ENCODE assay signal across 2 cellular contexts in the genomic region with DNA sequence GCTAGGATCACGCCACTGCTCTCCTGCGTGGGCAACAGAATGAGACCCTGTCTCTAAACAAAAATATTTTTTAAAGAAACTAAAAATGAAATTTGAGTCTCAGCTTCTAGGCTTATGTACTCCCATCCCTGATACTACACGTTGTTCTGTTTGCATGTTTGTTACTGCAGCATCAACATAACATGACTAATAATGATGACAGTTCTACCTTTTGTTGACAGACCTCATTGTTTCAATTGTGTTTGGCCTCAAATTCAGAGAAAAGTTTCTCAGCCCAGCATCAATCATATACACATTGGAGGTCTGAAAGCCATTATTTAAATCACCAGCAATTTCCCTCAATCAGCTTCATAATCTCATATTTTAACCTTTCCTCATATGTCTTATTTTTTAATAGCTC.
TF ChIP-seq lines count a peak whose summit lies in the region.

No MANE protein-coding gene starts in this region.

TF ChIP-seq in GM23338, 12 proteins besides CTCF, POLR2A, EP300 and RAD21 (continues in another document):
- TF ChIP-seq EZH2phosphoT487 (IDR thresholded peaks at IDR 0.05; ENCODE audit: unreplicated experiment) (no peak), POLR2AphosphoS5 (IDR thresholded peaks at IDR 0.05; ENCODE audit: low read depth) (no peak), ZNF114 (CRISPR knock-in tag; IDR thresholded peaks at IDR 0.05) (no peak), ZNF331 (CRISPR knock-in tag; IDR thresholded peaks at IDR 0.05; ENCODE audit: low read depth) (no peak), STAT1 (IDR thresholded peaks at IDR 0.05; ENCODE audit: unreplicated experiment) (no peak), NANOG (IDR thresholded peaks at IDR 0.05; ENCODE audit: borderline replicate concordance) (no peak), JUNB (IDR thresholded peaks at IDR 0.05; ENCODE audit: unreplicated experiment) (no peak)
- TF ChIP-seq, protein P1, sequence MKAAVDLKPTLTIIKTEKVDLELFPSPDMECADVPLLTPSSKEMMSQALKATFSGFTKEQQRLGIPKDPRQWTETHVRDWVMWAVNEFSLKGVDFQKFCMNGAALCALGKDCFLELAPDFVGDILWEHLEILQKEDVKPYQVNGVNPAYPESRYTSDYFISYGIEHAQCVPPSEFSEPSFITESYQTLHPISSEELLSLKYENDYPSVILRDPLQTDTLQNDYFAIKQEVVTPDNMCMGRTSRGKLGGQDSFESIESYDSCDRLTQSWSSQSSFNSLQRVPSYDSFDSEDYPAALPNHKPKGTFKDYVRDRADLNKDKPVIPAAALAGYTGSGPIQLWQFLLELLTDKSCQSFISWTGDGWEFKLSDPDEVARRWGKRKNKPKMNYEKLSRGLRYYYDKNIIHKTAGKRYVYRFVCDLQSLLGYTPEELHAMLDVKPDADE (IDR thresholded peaks at IDR 0.05), result no peak
- TF ChIP-seq, protein P2, sequence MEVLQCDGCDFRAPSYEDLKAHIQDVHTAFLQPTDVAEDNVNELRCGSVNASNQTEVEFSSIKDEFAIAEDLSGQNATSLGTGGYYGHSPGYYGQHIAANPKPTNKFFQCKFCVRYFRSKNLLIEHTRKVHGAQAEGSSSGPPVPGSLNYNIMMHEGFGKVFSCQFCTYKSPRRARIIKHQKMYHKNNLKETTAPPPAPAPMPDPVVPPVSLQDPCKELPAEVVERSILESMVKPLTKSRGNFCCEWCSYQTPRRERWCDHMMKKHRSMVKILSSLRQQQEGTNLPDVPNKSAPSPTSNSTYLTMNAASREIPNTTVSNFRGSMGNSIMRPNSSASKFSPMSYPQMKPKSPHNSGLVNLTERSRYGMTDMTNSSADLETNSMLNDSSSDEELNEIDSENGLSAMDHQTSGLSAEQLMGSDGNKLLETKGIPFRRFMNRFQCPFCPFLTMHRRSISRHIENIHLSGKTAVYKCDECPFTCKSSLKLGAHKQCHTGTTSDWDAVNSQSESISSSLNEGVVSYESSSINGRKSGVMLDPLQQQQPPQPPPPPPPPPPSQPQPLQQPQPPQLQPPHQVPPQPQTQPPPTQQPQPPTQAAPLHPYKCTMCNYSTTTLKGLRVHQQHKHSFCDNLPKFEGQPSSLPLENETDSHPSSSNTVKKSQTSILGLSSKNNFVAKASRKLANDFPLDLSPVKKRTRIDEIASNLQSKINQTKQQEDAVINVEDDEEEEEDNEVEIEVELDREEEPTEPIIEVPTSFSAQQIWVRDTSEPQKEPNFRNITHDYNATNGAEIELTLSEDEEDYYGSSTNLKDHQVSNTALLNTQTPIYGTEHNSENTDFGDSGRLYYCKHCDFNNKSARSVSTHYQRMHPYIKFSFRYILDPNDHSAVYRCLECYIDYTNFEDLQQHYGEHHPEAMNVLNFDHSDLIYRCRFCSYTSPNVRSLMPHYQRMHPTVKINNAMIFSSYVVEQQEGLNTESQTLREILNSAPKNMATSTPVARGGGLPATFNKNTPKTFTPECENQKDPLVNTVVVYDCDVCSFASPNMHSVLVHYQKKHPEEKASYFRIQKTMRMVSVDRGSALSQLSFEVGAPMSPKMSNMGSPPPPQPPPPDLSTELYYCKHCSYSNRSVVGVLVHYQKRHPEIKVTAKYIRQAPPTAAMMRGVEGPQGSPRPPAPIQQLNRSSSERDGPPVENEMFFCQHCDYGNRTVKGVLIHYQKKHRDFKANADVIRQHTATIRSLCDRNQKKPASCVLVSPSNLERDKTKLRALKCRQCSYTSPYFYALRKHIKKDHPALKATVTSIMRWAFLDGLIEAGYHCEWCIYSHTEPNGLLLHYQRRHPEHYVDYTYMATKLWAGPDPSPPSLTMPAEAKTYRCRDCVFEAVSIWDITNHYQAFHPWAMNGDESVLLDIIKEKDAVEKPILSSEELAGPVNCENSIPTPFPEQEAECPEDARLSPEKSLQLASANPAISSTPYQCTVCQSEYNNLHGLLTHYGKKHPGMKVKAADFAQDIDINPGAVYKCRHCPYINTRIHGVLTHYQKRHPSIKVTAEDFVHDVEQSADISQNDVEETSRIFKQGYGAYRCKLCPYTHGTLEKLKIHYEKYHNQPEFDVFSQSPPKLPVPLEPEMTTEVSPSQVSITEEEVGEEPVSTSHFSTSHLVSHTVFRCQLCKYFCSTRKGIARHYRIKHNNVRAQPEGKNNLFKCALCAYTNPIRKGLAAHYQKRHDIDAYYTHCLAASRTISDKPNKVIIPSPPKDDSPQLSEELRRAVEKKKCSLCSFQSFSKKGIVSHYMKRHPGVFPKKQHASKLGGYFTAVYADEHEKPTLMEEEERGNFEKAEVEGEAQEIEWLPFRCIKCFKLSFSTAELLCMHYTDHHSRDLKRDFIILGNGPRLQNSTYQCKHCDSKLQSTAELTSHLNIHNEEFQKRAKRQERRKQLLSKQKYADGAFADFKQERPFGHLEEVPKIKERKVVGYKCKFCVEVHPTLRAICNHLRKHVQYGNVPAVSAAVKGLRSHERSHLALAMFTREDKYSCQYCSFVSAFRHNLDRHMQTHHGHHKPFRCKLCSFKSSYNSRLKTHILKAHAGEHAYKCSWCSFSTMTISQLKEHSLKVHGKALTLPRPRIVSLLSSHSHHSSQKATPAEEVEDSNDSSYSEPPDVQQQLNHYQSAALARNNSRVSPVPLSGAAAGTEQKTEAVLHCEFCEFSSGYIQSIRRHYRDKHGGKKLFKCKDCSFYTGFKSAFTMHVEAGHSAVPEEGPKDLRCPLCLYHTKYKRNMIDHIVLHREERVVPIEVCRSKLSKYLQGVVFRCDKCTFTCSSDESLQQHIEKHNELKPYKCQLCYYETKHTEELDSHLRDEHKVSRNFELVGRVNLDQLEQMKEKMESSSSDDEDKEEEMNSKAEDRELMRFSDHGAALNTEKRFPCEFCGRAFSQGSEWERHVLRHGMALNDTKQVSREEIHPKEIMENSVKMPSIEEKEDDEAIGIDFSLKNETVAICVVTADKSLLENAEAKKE (CRISPR knock-in tag; IDR thresholded peaks at IDR 0.05), result no peak
- TF ChIP-seq, protein P3, sequence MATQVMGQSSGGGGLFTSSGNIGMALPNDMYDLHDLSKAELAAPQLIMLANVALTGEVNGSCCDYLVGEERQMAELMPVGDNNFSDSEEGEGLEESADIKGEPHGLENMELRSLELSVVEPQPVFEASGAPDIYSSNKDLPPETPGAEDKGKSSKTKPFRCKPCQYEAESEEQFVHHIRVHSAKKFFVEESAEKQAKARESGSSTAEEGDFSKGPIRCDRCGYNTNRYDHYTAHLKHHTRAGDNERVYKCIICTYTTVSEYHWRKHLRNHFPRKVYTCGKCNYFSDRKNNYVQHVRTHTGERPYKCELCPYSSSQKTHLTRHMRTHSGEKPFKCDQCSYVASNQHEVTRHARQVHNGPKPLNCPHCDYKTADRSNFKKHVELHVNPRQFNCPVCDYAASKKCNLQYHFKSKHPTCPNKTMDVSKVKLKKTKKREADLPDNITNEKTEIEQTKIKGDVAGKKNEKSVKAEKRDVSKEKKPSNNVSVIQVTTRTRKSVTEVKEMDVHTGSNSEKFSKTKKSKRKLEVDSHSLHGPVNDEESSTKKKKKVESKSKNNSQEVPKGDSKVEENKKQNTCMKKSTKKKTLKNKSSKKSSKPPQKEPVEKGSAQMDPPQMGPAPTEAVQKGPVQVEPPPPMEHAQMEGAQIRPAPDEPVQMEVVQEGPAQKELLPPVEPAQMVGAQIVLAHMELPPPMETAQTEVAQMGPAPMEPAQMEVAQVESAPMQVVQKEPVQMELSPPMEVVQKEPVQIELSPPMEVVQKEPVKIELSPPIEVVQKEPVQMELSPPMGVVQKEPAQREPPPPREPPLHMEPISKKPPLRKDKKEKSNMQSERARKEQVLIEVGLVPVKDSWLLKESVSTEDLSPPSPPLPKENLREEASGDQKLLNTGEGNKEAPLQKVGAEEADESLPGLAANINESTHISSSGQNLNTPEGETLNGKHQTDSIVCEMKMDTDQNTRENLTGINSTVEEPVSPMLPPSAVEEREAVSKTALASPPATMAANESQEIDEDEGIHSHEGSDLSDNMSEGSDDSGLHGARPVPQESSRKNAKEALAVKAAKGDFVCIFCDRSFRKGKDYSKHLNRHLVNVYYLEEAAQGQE (IDR thresholded peaks at IDR 0.05; ENCODE audit: unreplicated experiment), result no peak

TF ChIP-seq in WTC11, 78 proteins besides CTCF, POLR2A, EP300 and RAD21:
- TF ChIP-seq, protein P4, sequence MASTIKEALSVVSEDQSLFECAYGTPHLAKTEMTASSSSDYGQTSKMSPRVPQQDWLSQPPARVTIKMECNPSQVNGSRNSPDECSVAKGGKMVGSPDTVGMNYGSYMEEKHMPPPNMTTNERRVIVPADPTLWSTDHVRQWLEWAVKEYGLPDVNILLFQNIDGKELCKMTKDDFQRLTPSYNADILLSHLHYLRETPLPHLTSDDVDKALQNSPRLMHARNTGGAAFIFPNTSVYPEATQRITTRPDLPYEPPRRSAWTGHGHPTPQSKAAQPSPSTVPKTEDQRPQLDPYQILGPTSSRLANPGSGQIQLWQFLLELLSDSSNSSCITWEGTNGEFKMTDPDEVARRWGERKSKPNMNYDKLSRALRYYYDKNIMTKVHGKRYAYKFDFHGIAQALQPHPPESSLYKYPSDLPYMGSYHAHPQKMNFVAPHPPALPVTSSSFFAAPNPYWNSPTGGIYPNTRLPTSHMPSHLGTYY (CRISPR knock-in tag; IDR thresholded peaks at IDR 0.05), result no peak
- TF ChIP-seq GABPB1 (CRISPR knock-in tag; IDR thresholded peaks at IDR 0.05) (no peak), ZNF263 (CRISPR knock-in tag; IDR thresholded peaks at IDR 0.05; ENCODE audit: low read depth) (no peak), MXD4 (CRISPR knock-in tag; IDR thresholded peaks at IDR 0.05; ENCODE audit: borderline replicate concordance) (no peak), IRF2 (CRISPR knock-in tag; IDR thresholded peaks at IDR 0.05; ENCODE audit: borderline replicate concordance, low read depth) (no peak), ESRRA (CRISPR knock-in tag; IDR thresholded peaks at IDR 0.05; ENCODE audit: borderline replicate concordance) (no peak), NR2C2 (CRISPR knock-in tag; IDR thresholded peaks at IDR 0.05) (no peak), ZNF219 (CRISPR knock-in tag; IDR thresholded peaks at IDR 0.05; ENCODE audit: borderline replicate concordance) (no peak), TCF7 (CRISPR knock-in tag; IDR thresholded peaks at IDR 0.05; ENCODE audit: low read depth) (no peak), SMAD4 (CRISPR knock-in tag; IDR thresholded peaks at IDR 0.05) (no peak), RORB (CRISPR knock-in tag; IDR thresholded peaks at IDR 0.05) (no peak), ZBTB21 (CRISPR knock-in tag; IDR thresholded peaks at IDR 0.05; ENCODE audit: borderline replicate concordance) (no peak), NR1H2 (CRISPR knock-in tag; IDR thresholded peaks at IDR 0.05) (no peak)
- TF ChIP-seq, protein P5, sequence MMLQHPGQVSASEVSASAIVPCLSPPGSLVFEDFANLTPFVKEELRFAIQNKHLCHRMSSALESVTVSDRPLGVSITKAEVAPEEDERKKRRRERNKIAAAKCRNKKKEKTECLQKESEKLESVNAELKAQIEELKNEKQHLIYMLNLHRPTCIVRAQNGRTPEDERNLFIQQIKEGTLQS (CRISPR knock-in tag; conservative IDR thresholded peaks at IDR 0.05), result no peak
- TF ChIP-seq, protein P6, sequence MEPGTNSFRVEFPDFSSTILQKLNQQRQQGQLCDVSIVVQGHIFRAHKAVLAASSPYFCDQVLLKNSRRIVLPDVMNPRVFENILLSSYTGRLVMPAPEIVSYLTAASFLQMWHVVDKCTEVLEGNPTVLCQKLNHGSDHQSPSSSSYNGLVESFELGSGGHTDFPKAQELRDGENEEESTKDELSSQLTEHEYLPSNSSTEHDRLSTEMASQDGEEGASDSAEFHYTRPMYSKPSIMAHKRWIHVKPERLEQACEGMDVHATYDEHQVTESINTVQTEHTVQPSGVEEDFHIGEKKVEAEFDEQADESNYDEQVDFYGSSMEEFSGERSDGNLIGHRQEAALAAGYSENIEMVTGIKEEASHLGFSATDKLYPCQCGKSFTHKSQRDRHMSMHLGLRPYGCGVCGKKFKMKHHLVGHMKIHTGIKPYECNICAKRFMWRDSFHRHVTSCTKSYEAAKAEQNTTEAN (CRISPR knock-in tag; IDR thresholded peaks at IDR 0.05), result no peak
- TF ChIP-seq, protein P7, sequence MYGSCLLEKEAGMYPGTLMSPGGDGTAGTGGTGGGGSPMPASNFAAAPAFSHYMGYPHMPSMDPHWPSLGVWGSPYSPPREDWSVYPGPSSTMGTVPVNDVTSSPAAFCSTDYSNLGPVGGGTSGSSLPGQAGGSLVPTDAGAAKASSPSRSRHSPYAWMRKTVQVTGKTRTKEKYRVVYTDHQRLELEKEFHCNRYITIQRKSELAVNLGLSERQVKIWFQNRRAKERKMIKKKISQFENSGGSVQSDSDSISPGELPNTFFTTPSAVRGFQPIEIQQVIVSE (CRISPR knock-in tag; IDR thresholded peaks at IDR 0.05; ENCODE audit: borderline replicate concordance), result no peak
